ENCODE assay signal across 25 cellular contexts in genomic region chr1:202873026-202873425, GRCh38.
"Had no signal": no experiment of that assay in that cellular context is flagged by ENCODE, and none has a peak within 500 bp of the region (broad histone marks: within the 10 kb centered on the region; RNA-seq: fewer than 3 reads in every experiment).

No MANE protein-coding gene starts in this region.

- H3K27me3 ChIP-seq: neutrophil, pancreas, right lobe of liver, sigmoid colon, testis, tibial artery, transverse colon, upper lobe of left lung, vagina had no signal

- H3K4me1 ChIP-seq: pancreas, prostate gland, right lobe of liver, sigmoid colon, suprapubic skin, testis, tibial artery, transverse colon, upper lobe of left lung, vagina had no signal

- H3K36me3 ChIP-seq: pancreas, prostate gland, right lobe of liver, sigmoid colon, transverse colon, vagina had no signal

- H3K4me3 ChIP-seq: pancreas, prostate gland, right lobe of liver, sigmoid colon, suprapubic skin, testis, tibial artery, transverse colon, upper lobe of left lung, vagina had no signal

- H3K9me3 ChIP-seq: neutrophil, pancreas, prostate gland, right lobe of liver, sigmoid colon, suprapubic skin, testis, tibial artery, transverse colon, upper lobe of left lung, vagina had no signal

- DNase-seq: naive thymus-derived CD4-positive, alpha-beta T cell; natural killer cell; pancreas; right cardiac atrium; right lobe of liver; sigmoid colon; small intestine; stimulated activated CD4-positive, alpha-beta T cell treated with anti-CD3 and anti-CD28 coated beads, Interleukin-12 subunit alpha, Interleukin-12 subunit beta, amount 100 ng/mL, for 4 hours; stimulated activated CD4-positive, alpha-beta T cell treated with anti-CD3 and anti-CD28 coated beads, Interleukin-1b, Interleukin-23, amount 100 ng/mL, for 48 hours; stimulated activated CD4-positive, alpha-beta T cell treated with anti-CD3 and anti-CD28 coated beads, Interleukin-4, amount 100 ng/mL, for 1 hour; stimulated activated CD4-positive, alpha-beta T cell treated with anti-CD3 and anti-CD28 coated beads, Interleukin-4, amount 100 ng/mL, for 4 hours; stimulated activated CD8-positive, alpha-beta memory T cell treated with anti-CD3 and anti-CD28 coated beads, Interleukin-4, amount 100 ng/mL, for 48 hours; stimulated activated naive CD4-positive, alpha-beta T cell; stimulated activated naive CD8-positive, alpha-beta T cell treated with anti-CD3 and anti-CD28 coated beads, Interleukin-15, amount 100 ng/mL, for 72 hours; stimulated activated naive CD8-positive, alpha-beta T cell treated with anti-CD3 and anti-CD28 coated beads, Interleukin-15, Interleukin-2, amounts not matched to agents 100 U/mL and 50 U/mL, for 24 hours; substantia nigra; testis; tibial artery; transverse colon; upper lobe of left lung had no signal

- H3K27ac ChIP-seq: neutrophil, pancreas, prostate gland, right lobe of liver, sigmoid colon, suprapubic skin, testis, tibial artery, transverse colon, upper lobe of left lung, vagina had no signal

- ATAC-seq: natural killer cell; pancreas; right cardiac atrium; right lobe of liver; stimulated activated memory B cell treated with anti-CD40 and anti-IgM and Interleukin-4, amounts not matched to agents 10 μg/mL and 1 μg/mL and 100 μg/mL, for 72 hours; stimulated activated naive CD8-positive, alpha-beta T cell treated with anti-CD3 and anti-CD28 coated beads, Interleukin-15, amount 100 ng/mL, for 72 hours had no signal
